In the genomic region with DNA sequence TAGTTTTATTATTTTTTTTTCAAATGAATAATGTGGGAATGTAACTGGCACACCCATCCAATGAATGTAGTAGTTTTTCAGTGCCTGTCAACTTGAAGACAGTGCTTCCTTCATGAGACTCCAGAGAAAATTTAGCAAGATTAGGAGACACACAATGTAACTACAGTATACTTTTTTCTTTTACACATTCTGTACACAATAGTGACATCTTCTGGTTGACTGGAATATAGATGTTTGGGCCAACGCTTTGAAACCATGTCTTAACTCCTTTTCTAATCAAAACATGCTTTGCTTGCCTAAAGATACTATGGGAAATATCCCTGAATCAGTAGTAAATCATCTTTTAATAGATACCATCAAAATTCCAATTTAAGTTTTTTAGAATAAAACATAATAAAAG, we compare ENCODE assay signal across 9 cellular contexts.
DNase-seq lines count a peak whose midpoint lies in the region; ATAC-seq and TF ChIP-seq lines count a peak whose summit lies in the region.
"Had no signal": no experiment of that assay in that cellular context is flagged by ENCODE, and none has a peak within 500 bp of the region (broad histone marks: within the 10 kb centered on the region; RNA-seq: fewer than 3 reads in every experiment).

No MANE protein-coding gene starts in this region.

- H3K36me3 ChIP-seq in MG63 = no peaks in the 10 kb centered on the region

- H3K9me3 ChIP-seq in MG63 = no peaks in the 10 kb centered on the region; the same call in 1 of the 2 replicates

- H3K27me3 ChIP-seq in MG63 = no peaks in the 10 kb centered on the region

- DNase-seq in GF-D8 (lab: John Stamatoyannopoulos, UW) (peak; percentile 8), NCI-H2107 treated with DMSO at 0.1 percent for 48 hours (lab: John Stamatoyannopoulos, UW; ENCODE audit: unreplicated experiment) (peak; percentile 66), astrocyte of the spinal cord (ENCODE audit: low read depth, low spot score) (peak; percentile 65), left kidney (ENCODE audit: low read depth, low spot score) (peak; percentile 76), MG63 (no peak), islet precursor cell (no peak)
- DNase-seq: right cardiac atrium had no signal

- in situ Hi-C loops in astrocyte of the spinal cord (cut with HindIII; ENCODE audit: low sequenced_read_pairs) = no loop called here

- no peak overlapping the region for H3K4me3 ChIP-seq in astrocyte of the spinal cord (ENCODE audit: low read depth, low read length)
- H3K4me3 ChIP-seq in MG63 = no peak overlapping the region

- peak; percentile 59 for ATAC-seq in HG02571 (IDR thresholded peaks at IDR 0.05; ENCODE audit: unreplicated experiment)
- ATAC-seq in HG02763 (IDR thresholded peaks at IDR 0.05; ENCODE audit: unreplicated experiment) = no peak

- peak; percentile 55 for TF ChIP-seq CTCF in astrocyte of the spinal cord (IDR thresholded peaks at IDR 0.05; ENCODE audit: low read depth, low read length)

Comparison
In these comparisons a context has a peak if more than half of its experiments do, and no peak if none do; other contexts are left out.
1. DNase-seq: peak in GF-D8 (single experiment), NCI-H2107 treated with DMSO at 0.1 percent for 48 hours (single experiment), astrocyte of the spinal cord (single experiment) and left kidney (single experiment); none in MG63 (single experiment) and islet precursor cell (single experiment).